In the genomic region with DNA sequence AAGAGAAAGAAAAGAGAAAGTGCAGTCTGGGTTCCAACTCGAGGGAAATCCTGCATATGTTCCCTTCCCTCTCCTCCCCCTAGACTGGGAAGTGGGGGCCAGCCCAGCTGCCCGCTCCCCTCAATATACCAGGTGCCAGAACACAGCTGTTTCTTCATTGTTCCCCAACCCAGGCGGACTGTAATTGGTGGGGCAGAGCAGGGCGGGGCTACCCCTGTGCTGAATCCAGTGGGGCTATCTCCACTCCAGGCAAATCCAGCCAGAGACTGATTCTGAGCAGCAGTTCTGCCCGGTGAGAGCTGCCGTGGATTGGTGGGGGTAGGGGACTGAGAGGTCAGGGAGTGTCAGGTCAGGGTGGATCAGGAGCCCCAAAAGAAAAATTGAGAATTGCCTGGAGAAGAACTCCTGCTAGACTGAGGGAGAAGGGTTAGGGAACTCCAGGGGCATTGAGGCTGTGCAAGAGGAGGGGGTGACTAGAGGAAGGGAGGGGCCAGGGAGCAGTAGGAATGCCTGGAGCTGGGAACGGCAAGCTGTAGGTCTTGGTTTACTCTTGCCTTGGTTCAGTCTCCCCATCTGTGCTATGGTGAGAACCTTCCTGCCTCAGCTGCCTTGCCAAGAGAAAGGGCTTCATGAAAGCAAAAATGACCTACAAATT, we compare ENCODE assay signal across 10 cellular contexts. TPM values are rescaled to one million over a fixed set of nuclear protein-coding genes. Genes with fewer than 3 reads are reported as not detected.
A peak's percentile ranks its signal among the peaks of the same experiment; 100 is the strongest.
DNase-seq lines count a peak whose midpoint lies in the region; ATAC-seq, FAIRE-seq and TF ChIP-seq lines count a peak whose summit lies in the region.
"Had no signal": no experiment of that assay in that cellular context is flagged by ENCODE, and none has a peak within 500 bp of the region (broad histone marks: within the 10 kb centered on the region; RNA-seq: fewer than 3 reads in every experiment).

MYMX (plus strand) TSS at position 250 of the 655 bp plus-strand sequence. CDS start 546 bp downstream, outside the sequence.

- 37% methylated on average over 6 of the region's 7 CpGs for WGBS in HUES64
- 50 to 55% (median 51%) methylated on average over 7 of the region's 7 CpGs for WGBS in spleen, 5 donors

- H3K4me3 ChIP-seq in HUES64 (ENCODE audit: low read length) (peak within 1 kb of the TSS; percentile 28; the same call in 1 of the 2 replicates), keratinocyte (ENCODE audit: control insufficient read depth in 2 of 3, extremely low read depth in 1 of 3, insufficient read depth in 2 of 3, low read depth in 1 of 3, low read length in 3 of 3) (no peak within 1 kb of the TSS), spleen (no peak within 1 kb of the TSS)

- dilution Hi-C loops in keratinocyte (cut with MboI; ENCODE audit: extremely low pct_ligation_motif_present, low sequenced_read_pairs): no loop called here

- H2AFZ ChIP-seq in keratinocyte (ENCODE audit: control insufficient read depth, low read length): peak within 1 kb of the TSS; percentile 65

- H3K4me1 ChIP-seq in HUES64 (ENCODE audit: insufficient read depth, low read length) (peaks cover 29% of the 10 kb centered on the region), keratinocyte (ENCODE audit: control insufficient read depth, extremely low read depth, insufficient read depth, low read length) (peaks cover 20% of the 10 kb centered on the region), spleen (peaks cover 8 to 51% (median 42%) of the 10 kb centered on the region in 6 donors)

- TF ChIP-seq POLR2A in spleen (IDR thresholded peaks at IDR 0.05): no peak

- H3K36me3 ChIP-seq in HUES64 (ENCODE audit: insufficient read depth, low read length) (no peaks in the 10 kb centered on the region), keratinocyte (ENCODE audit: control insufficient read depth in 2 of 2, extremely low read depth in 1 of 2, insufficient read depth in 2 of 2, low read length in 2 of 2) (no peaks in the 10 kb centered on the region), spleen (no peaks in the 10 kb centered on the region)

- H3K9ac ChIP-seq in HUES64 (ENCODE audit: low read depth, low read length): peak within 1 kb of the TSS; percentile 1
- H3K9ac ChIP-seq in keratinocyte (ENCODE audit: control insufficient read depth, extremely low read depth, insufficient read depth, low read length): no peak within 1 kb of the TSS

- no peaks in the 10 kb centered on the region for H3K79me2 ChIP-seq in keratinocyte (ENCODE audit: control insufficient read depth, insufficient read depth, low read length)

- no peak for TF ChIP-seq CTCF in VCaP (conservative IDR thresholded peaks at IDR 0.05)
- no peak for TF ChIP-seq CTCF in keratinocyte (optimal IDR thresholded peaks at IDR 0.05 in 1 of 3, IDR thresholded peaks at IDR 0.05 in 1 of 3, conservative IDR thresholded peaks at IDR 0.05 in 1 of 3; ENCODE audit: extremely low read depth in 1 of 3, insufficient read depth in 2 of 3, low read length in 3 of 3)
- TF ChIP-seq CTCF in spleen (IDR thresholded peaks at IDR 0.05 in 8 of 11, conservative IDR thresholded peaks at IDR 0.05 in 3 of 11): no peak

- H3K27me3 ChIP-seq in HUES64 (ENCODE audit: insufficient read depth, low read length) (no peaks in the 10 kb centered on the region), keratinocyte (ENCODE audit: control insufficient read depth, extremely low read depth, insufficient read depth, low read length) (no peaks in the 10 kb centered on the region), spleen (replicated peaks in 1 of 7) (peaks cover 0 to 12% (median 0%) of the 10 kb centered on the region in 7 donors)

- H3K9me3 ChIP-seq in HUES64 (ENCODE audit: insufficient read depth, low read depth, low read length) (no peaks in the 10 kb centered on the region), keratinocyte (ENCODE audit: control insufficient read depth, low read depth, low read length) (no peaks in the 10 kb centered on the region), spleen (no peaks in the 10 kb centered on the region)

- no peak for ATAC-seq in GM18511 (IDR thresholded peaks at IDR 0.05; ENCODE audit: unreplicated experiment)
- ATAC-seq in HG03159 (IDR thresholded peaks at IDR 0.05; ENCODE audit: unreplicated experiment): no peak
- no peak for ATAC-seq in activated CD4-positive, CD25-positive, alpha-beta regulatory T cell treated with anti-CD3 and anti-CD28 coated beads, Interleukin-2, amount 50 U/mL, for 24 hours

- no peak within 1 kb of the TSS for H3K4me2 ChIP-seq in keratinocyte (ENCODE audit: control insufficient read depth, extremely low read depth, insufficient read depth, low read depth, low read length)

- DNase-seq in keratinocyte (ENCODE audit: low read depth, low spot score): no peak
- no peak for DNase-seq in spleen
- DNase-seq in NCI-H2196 treated with DMSO at 0.1 percent for 48 hours (lab: John Stamatoyannopoulos, UW; ENCODE audit: unreplicated experiment): no peak
- DNase-seq: DND-41, NCI-H1105 treated with DMSO at 0.1 percent for 48 hours had no signal

- intact Hi-C loops in spleen (cut with DNase I; ENCODE audit: low total_unique reads): no loop called here

- H3K27ac ChIP-seq in HUES64 (ENCODE audit: low read depth, low read length) (peak within 1 kb of the TSS; percentile 43; the same call in 1 of the 2 replicates), VCaP (peak within 1 kb of the TSS; percentile 78; the same call in 1 of the 2 replicates), keratinocyte (ENCODE audit: control insufficient read depth, insufficient read depth, low read length) (no peak within 1 kb of the TSS), spleen (peak within 1 kb of the TSS in 5 of 8 donors; percentile 72 to 87 (median 78))

- H3K9me1 ChIP-seq in keratinocyte (ENCODE audit: control insufficient read depth, extremely low read depth, insufficient read depth, low read length): no peaks in the 10 kb centered on the region

- no peaks in the 10 kb centered on the region for H4K20me1 ChIP-seq in keratinocyte (ENCODE audit: control insufficient read depth, extremely low read depth, insufficient read depth, low read length)

- no peak for FAIRE-seq in keratinocyte (lab: Jason Lieb, UNC)

RNA-seq across cellular contexts. Expression of gene MYMX, which starts in this region (rescaled TPM):
- polyA plus RNA-seq in HUES64 (2013, experiment 1 of 2): 3.7 TPM
- 3.9 TPM for polyA plus RNA-seq in HUES64 (2013, experiment 2 of 2)
- polyA plus RNA-seq in keratinocyte: 0.09 TPM in 1 of 3 replicates, not detected in the others
- polyA plus RNA-seq in keratinocyte (2011; ENCODE audit: low read depth): not detected
- 0.19 TPM in 1 of 2 replicates, not detected in the other for polyA plus RNA-seq in keratinocyte (2011; cell fraction: cytosol; rRNA removed)
- not detected in 2 replicates for polyA plus RNA-seq in keratinocyte (2011; cell fraction: nucleus; rRNA removed)
- polyA plus RNA-seq in keratinocyte (2012; ENCODE audit: low replicate concordance): not detected in 2 replicates
- not detected in 3 replicates for polyA minus RNA-seq in keratinocyte
- not detected for polyA minus RNA-seq in keratinocyte (2011; cell fraction: cytosol; rRNA and poly(A)+ RNA removed)
- not detected in 2 replicates for polyA minus RNA-seq in keratinocyte (2011; cell fraction: nucleus; rRNA and poly(A)+ RNA removed)
- total RNA-seq in spleen: 1 to 10 TPM in 3 of 7 donors, under 1 TPM in 3, not detected in 1; 0.34 to 1.5 (median 0.87) TPM
- 1 to 10 TPM in 1 of 3 donors, under 1 TPM in 1, not detected in 1; 0.42 to 1.4 TPM for polyA plus RNA-seq in spleen
